Comparison of ENCODE assay signal across 8 cellular contexts in genomic region chrX:150772150-150772970, GRCh38.
A peak's percentile ranks its signal among the peaks of the same experiment; 100 is the strongest.
DNase-seq lines count a peak whose midpoint lies in the region; ATAC-seq and TF ChIP-seq lines count a peak whose summit lies in the region.

No MANE protein-coding gene starts in this region.

- peaks cover 55% of the 10 kb centered on the region for H3K36me3 Mint-ChIP-seq in endodermal cell (ENCODE audit: low read depth)

- no peaks in the 10 kb centered on the region for H3K36me3 ChIP-seq in endodermal cell (ENCODE audit: control insufficient read depth, insufficient read depth, low read length)
- H3K36me3 ChIP-seq in mucosa of descending colon (ENCODE audit: low read depth): no peaks in the 10 kb centered on the region

- H3K4me1 ChIP-seq in endodermal cell (ENCODE audit: control insufficient read depth, insufficient read depth, low read length) (no peaks in the 10 kb centered on the region), mucosa of descending colon (ENCODE audit: low read depth) (no peaks in the 10 kb centered on the region)

- DNase-seq in AG09309 (ENCODE audit: low read depth) (no peak), NCI-H748 (lab: John Stamatoyannopoulos, UW; ENCODE audit: unreplicated experiment) (peak; percentile 73), endodermal cell (peak; percentile 96), mucosa of descending colon (peak; percentile 71 to 85 (median 82))
- peak; percentile 19 to 60 for DNase-seq in activated CD8-positive, alpha-beta memory T cell treated with anti-CD3 and anti-CD28 coated beads for 1 hour (ENCODE audit: extremely low read depth in 1 of 2, low read depth in 1 of 2)
- peak; percentile 34 to 45 for DNase-seq in stimulated activated CD8-positive, alpha-beta memory T cell treated with anti-CD3 and anti-CD28 coated beads, Interleukin-7, amount 100 ng/mL, for 1 hour (ENCODE audit: low read depth in 2 of 2)

- H3K4me1 Mint-ChIP-seq in endodermal cell: peaks cover 14% of the 10 kb centered on the region

- H3K4me3 Mint-ChIP-seq in endodermal cell: no peak overlapping the region

- WGBS in endodermal cell (ENCODE audit: insufficient coverage in 1 of 2, insufficient read length in 1 of 2), 2 experiments: 45 to 95% methylated on average over 3 to 26 of the region's 26 CpGs

- no peak overlapping the region for H3K27ac Mint-ChIP-seq in endodermal cell

- no peak overlapping the region for H3K4me3 ChIP-seq in AG09309 (ENCODE audit: control insufficient read depth, low read depth, low read length)
- no peak overlapping the region for H3K4me3 ChIP-seq in endodermal cell (ENCODE audit: low read length)
- H3K4me3 ChIP-seq in mucosa of descending colon: no peak overlapping the region

- ATAC-seq in GM18907 (IDR thresholded peaks at IDR 0.05; ENCODE audit: unreplicated experiment) (peak; percentile 74), HG03342 (IDR thresholded peaks at IDR 0.05; ENCODE audit: unreplicated experiment) (peak; percentile 87), mucosa of descending colon (peak; percentile 90)

- H3K9me3 ChIP-seq in endodermal cell (ENCODE audit: control insufficient read depth, low read length) (no peaks in the 10 kb centered on the region), mucosa of descending colon (no peaks in the 10 kb centered on the region)

- TF ChIP-seq CTCF in AG09309 (IDR thresholded peaks at IDR 0.05; ENCODE audit: control insufficient read depth, insufficient read depth, low read depth, low read length, missing control alignments) (peak; percentile 86), endodermal cell (conservative IDR thresholded peaks at IDR 0.05) (peak; percentile 95), mucosa of descending colon (IDR thresholded peaks at IDR 0.05) (peak; percentile 42)

- intact Hi-C loops in mucosa of descending colon (cut with DNase I, micrococcal nuclease): loop anchor here (2.0 kb wide), 2 partner anchors 308 to 310 kb away; no protein-coding TSS in a partner anchor

- H3K9me3 Mint-ChIP-seq in endodermal cell: peaks cover 4% of the 10 kb centered on the region

- no peak overlapping the region for H3K27ac ChIP-seq in endodermal cell (ENCODE audit: low read depth, low read length)

- no peak overlapping the region for H3K9ac ChIP-seq in endodermal cell (ENCODE audit: extremely low read depth, low read length, poor library complexity, severe bottlenecking)

- no peaks in the 10 kb centered on the region for H3K27me3 Mint-ChIP-seq in endodermal cell (ENCODE audit: insufficient read depth)

- H3K27me3 ChIP-seq in endodermal cell (ENCODE audit: control insufficient read depth, insufficient read depth, low read length, poor library complexity, severe bottlenecking): no peaks in the 10 kb centered on the region

Comparison
In these comparisons a context has a peak if more than half of its experiments do, and no peak if none do; other contexts are left out.
1. CTCF ChIP-seq: peak in every context shown above with its lines; median percentile 95 in endodermal cell; 86 in AG09309; 42 in mucosa of descending colon.